Comparison of ENCODE assay signal across 20 cellular contexts in the genomic region with DNA sequence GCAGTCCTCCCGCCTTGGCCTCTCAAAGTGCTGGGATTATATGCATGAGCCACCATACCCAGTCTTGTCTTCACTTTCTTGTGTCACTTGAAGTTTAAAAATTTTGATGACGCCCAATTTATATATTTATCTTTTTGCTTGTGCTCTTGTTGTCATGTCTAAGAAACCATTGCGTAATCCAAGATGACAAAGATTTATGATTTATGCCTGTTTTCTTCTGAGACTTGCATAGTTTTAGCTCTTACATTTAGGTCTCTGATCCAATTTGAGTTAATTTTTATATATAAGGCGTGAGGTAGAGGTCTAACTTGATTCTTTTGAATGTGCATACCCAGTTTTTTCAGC. TPM values are rescaled to one million over a fixed set of nuclear protein-coding genes. Genes with fewer than 3 reads are reported as not detected.
DNase-seq lines count a peak whose midpoint lies in the region; ATAC-seq, FAIRE-seq and TF ChIP-seq lines count a peak whose summit lies in the region.
"Had no signal": no experiment of that assay in that cellular context is flagged by ENCODE, and none has a peak within 500 bp of the region (broad histone marks: within the 10 kb centered on the region; RNA-seq: fewer than 3 reads in every experiment).

No MANE protein-coding gene starts in this region.

- no peaks in the 10 kb centered on the region for H3K9me3 Mint-ChIP-seq in CD4-positive, alpha-beta memory T cell
- H3K9me3 Mint-ChIP-seq in activated CD8-positive, alpha-beta T cell treated with anti-CD3 and anti-CD28 coated beads for 36 hours = no peaks in the 10 kb centered on the region
- H3K9me3 Mint-ChIP-seq: stimulated activated effector memory CD8-positive, alpha-beta T cell treated with anti-CD3 and anti-CD28 coated beads, Interleukin-12 subunit alpha, Interleukin-12 subunit beta, amount 100 ng/mL, for 72 hours had no signal

- DNase-seq in A549 (ENCODE audit: low read depth in 1 of 2, low spot score in 1 of 2) = no peak
- no peak for DNase-seq in CD4-positive, alpha-beta memory T cell
- DNase-seq in activated CD8-positive, alpha-beta T cell treated with anti-CD3 and anti-CD28 coated beads for 36 hours = no peak
- DNase-seq in fibroblast of villous mesenchyme (ENCODE audit: low read depth) = peak; percentile 11
- no peak for DNase-seq in NCI-H1436 (lab: John Stamatoyannopoulos, UW)
- DNase-seq: activated CD4-positive, alpha-beta T cell treated with anti-CD3 and anti-CD28 coated beads for 4 hours; activated CD8-positive, alpha-beta memory T cell treated with anti-CD3 and anti-CD28 coated beads, Interleukin-2, amount 50 U/mL, for 4 hours; aorta; DMS79 treated with DMSO at 0.1 percent for 48 hours; GOT3; left cardiac atrium; NCI-H146; NCI-H2171 treated with DMSO at 0.1 percent for 48 hours; nephron progenitor cell; Right ventricle myocardium superior had no signal

- H3K27me3 Mint-ChIP-seq in CD4-positive, alpha-beta memory T cell = no peaks in the 10 kb centered on the region
- H3K27me3 Mint-ChIP-seq in activated CD8-positive, alpha-beta T cell treated with anti-CD3 and anti-CD28 coated beads for 36 hours = no peaks in the 10 kb centered on the region

- peaks cover 11 to 35% of the 10 kb centered on the region in 2 donors for H3K36me3 Mint-ChIP-seq in CD4-positive, alpha-beta memory T cell
- peaks cover 26% of the 10 kb centered on the region for H3K36me3 Mint-ChIP-seq in activated CD8-positive, alpha-beta T cell treated with anti-CD3 and anti-CD28 coated beads for 36 hours (ENCODE audit: low read depth)

- no peak overlapping the region for H3K4me3 ChIP-seq in A549
- H3K4me3 ChIP-seq in CD4-positive, alpha-beta memory T cell (ENCODE audit: low read length in 2 of 2) = no peak overlapping the region
- no peak overlapping the region for H3K4me3 ChIP-seq in fibroblast of villous mesenchyme (ENCODE audit: low read depth, low read length)
- H3K4me3 ChIP-seq: thoracic aorta had no signal

- peak overlapping the region in 4 of 7 donors; percentile 19 to 87 (median 32) for H3K27ac Mint-ChIP-seq in CD4-positive, alpha-beta memory T cell
- H3K27ac Mint-ChIP-seq in activated CD8-positive, alpha-beta T cell treated with anti-CD3 and anti-CD28 coated beads for 36 hours = peak overlapping the region; percentile 23

- 90% methylated on average over 4 of the region's 4 CpGs for WGBS in A549 (ENCODE audit: missing lambda C conversion rate)

- H3K4me2 ChIP-seq in A549 = peak overlapping the region; percentile 10; the same call in 1 of the 3 replicates

- peaks cover 7% of the 10 kb centered on the region for H3K4me1 ChIP-seq in A549
- peaks cover 55% of the 10 kb centered on the region for H3K4me1 ChIP-seq in CD4-positive, alpha-beta memory T cell (ENCODE audit: insufficient read depth, low read length)

- peaks cover 52 to 72% (median 61%) of the 10 kb centered on the region in 4 donors for H3K4me1 Mint-ChIP-seq in CD4-positive, alpha-beta memory T cell
- peaks cover 52% of the 10 kb centered on the region for H3K4me1 Mint-ChIP-seq in activated CD8-positive, alpha-beta T cell treated with anti-CD3 and anti-CD28 coated beads for 36 hours (ENCODE audit: low read depth)
- H3K4me1 Mint-ChIP-seq: nephron progenitor cell had no signal

- TF ChIP-seq POLR2A in A549 (IDR thresholded peaks at IDR 0.05; ENCODE audit: low read length) = no peak

- H3K36me3 ChIP-seq in CD4-positive, alpha-beta memory T cell (ENCODE audit: insufficient read depth, low read length) = no peaks in the 10 kb centered on the region
- H3K36me3 ChIP-seq: thoracic aorta had no signal

- no peak for ATAC-seq in A549
- no peak for ATAC-seq in activated CD8-positive, alpha-beta T cell treated with anti-CD3 and anti-CD28 coated beads for 36 hours
- no peak for ATAC-seq in HG02759 (IDR thresholded peaks at IDR 0.05; ENCODE audit: unreplicated experiment)
- no peak for ATAC-seq in GM21515 (IDR thresholded peaks at IDR 0.05; ENCODE audit: unreplicated experiment)
- ATAC-seq: left cardiac atrium had no signal

- POLR2A ChIA-PET in A549 (lab: Yijun Ruan, JAX) = interaction anchor here (0.6 kb wide), 1 partner anchor 312 kb away, joined by 5 read pairs; no protein-coding TSS in a partner anchor
- POLR2A ChIA-PET in CD4-positive, alpha-beta memory T cell (lab: Charles Lee; ENCODE audit: partially characterized antibody) = interaction anchor here (1.2 kb wide), 1 partner anchor 19 kb away, joined by 4 read pairs; no protein-coding TSS in a partner anchor
- POLR2A ChIA-PET in activated CD8-positive, alpha-beta T cell treated with anti-CD3 and anti-CD28 coated beads for 36 hours (lab: Charles Lee) = interaction anchor here (0.9 to 1.5 kb wide), 3 partner anchors 18 to 27 kb away, joined by 3 to 6 read pairs (median 4); a partner anchor contains a TSS

- TF ChIP-seq EP300 in A549 (IDR thresholded peaks at IDR 0.05) = no peak

- no peak overlapping the region for H3K27ac ChIP-seq in A549
- no peak overlapping the region for H3K27ac ChIP-seq in CD4-positive, alpha-beta memory T cell (ENCODE audit: low read depth, low read length)
- H3K27ac ChIP-seq: thoracic aorta had no signal

- FAIRE-seq in A549 (lab: Jason Lieb, UNC) = no peak
- FAIRE-seq: GM12891 had no signal

- TF ChIP-seq RAD21 in A549 (conservative IDR thresholded peaks at IDR 0.05 in 1 of 2, IDR thresholded peaks at IDR 0.05 in 1 of 2) = no peak

- no peaks in the 10 kb centered on the region for H3K27me3 ChIP-seq in CD4-positive, alpha-beta memory T cell (ENCODE audit: insufficient read depth, low read length)

- intact Hi-C loops in CD4-positive, alpha-beta memory T cell (cut with micrococcal nuclease) = no loop called here
- intact Hi-C loops in activated CD8-positive, alpha-beta T cell treated with anti-CD3 and anti-CD28 coated beads for 36 hours (cut with micrococcal nuclease) = no loop called here

- CTCF ChIA-PET in A549 (lab: Yijun Ruan, JAX) = interaction anchor here (1.1 kb wide), 1 partner anchor 57 kb away, joined by 3 read pairs; no protein-coding TSS in a partner anchor
- CTCF ChIA-PET in CD4-positive, alpha-beta memory T cell (lab: Charles Lee; ENCODE audit: partially characterized antibody) = interaction anchor here (1.5 kb wide), 1 partner anchor 299 kb away, joined by 4 read pairs; no protein-coding TSS in a partner anchor
- CTCF ChIA-PET in activated CD8-positive, alpha-beta T cell treated with anti-CD3 and anti-CD28 coated beads for 36 hours (lab: Charles Lee) = interaction anchor here (0.6 to 2.0 kb wide), 3 partner anchors 10 to 56 kb away, joined by 3 to 6 read pairs (median 4); no protein-coding TSS in a partner anchor

- no peaks in the 10 kb centered on the region for H3K9me3 ChIP-seq in A549
- H3K9me3 ChIP-seq in CD4-positive, alpha-beta memory T cell (ENCODE audit: control insufficient read depth in 1 of 2, low read length in 2 of 2) = no peaks in the 10 kb centered on the region
- H3K9me3 ChIP-seq: thoracic aorta had no signal

- TF ChIP-seq CTCF in A549 (IDR thresholded peaks at IDR 0.05) (no peak), fibroblast of villous mesenchyme (IDR thresholded peaks at IDR 0.05; ENCODE audit: insufficient read depth, low read depth, low read length) (no peak)
- TF ChIP-seq CTCF in activated CD8-positive, alpha-beta T cell treated with anti-CD3 and anti-CD28 coated beads for 36 hours (IDR thresholded peaks at IDR 0.05) = no peak

- H3K4me3 Mint-ChIP-seq in CD4-positive, alpha-beta memory T cell = peak overlapping the region; percentile 0 to 75 (median 44)
- no peak overlapping the region for H3K4me3 Mint-ChIP-seq in activated CD8-positive, alpha-beta T cell treated with anti-CD3 and anti-CD28 coated beads for 36 hours
- H3K4me3 Mint-ChIP-seq: nephron progenitor cell; stimulated activated effector memory CD8-positive, alpha-beta T cell treated with anti-CD3 and anti-CD28 coated beads, Interleukin-12 subunit alpha, Interleukin-12 subunit beta, amount 100 ng/mL, for 72 hours had no signal

TF ChIP-seq in A549, 52 proteins besides CTCF, POLR2A, EP300 and RAD21:
- peak; percentile 74 to 84; a peak in 3 of 4 replicates for TF ChIP-seq CEBPB (IDR thresholded peaks at IDR 0.05)
- TF ChIP-seq KDM5A (IDR thresholded peaks at IDR 0.05) = no peak
TF ChIP-seq in A549: peak in this region for 1.

RNA-seq across cellular contexts. Expression of a gene that starts 18.6 kb away (rescaled TPM):
- polyA plus RNA-seq in A549 (2011; rRNA removed) (94.1 and 111 TPM in 2 replicates), A549 (2017; fragmentation: RNase III; extraction: RNeasy Plus Mini Kit Qiagen cat#74134 plus additional on column Dnase treatment) (44.8 to 46.9 TPM (median 46.3 TPM) in 3 replicates)
- polyA plus RNA-seq in A549 (2012; cell fraction: cytosol; rRNA removed) = 25.2 and 28.8 TPM in 2 replicates
- polyA plus RNA-seq in A549 (2012; cell fraction: nucleus; rRNA removed) = 42.9 and 52.2 TPM in 2 replicates
- polyA minus RNA-seq in A549 (2011; rRNA and poly(A)+ RNA removed) = 113 and 129 TPM in 2 replicates
- 100 to 1,000 TPM; 228 to 252 TPM for total RNA-seq in CD4-positive, alpha-beta memory T cell
- 100 to 1,000 TPM in 1 of 2 donors, 10 to 100 TPM in 1; 58.6 to 100 TPM for polyA plus RNA-seq in CD4-positive, alpha-beta memory T cell
- 100 to 1,000 TPM in 1 of 2 experiments, 10 to 100 TPM in 1; 99.3 to 103 TPM for total RNA-seq in activated CD8-positive, alpha-beta T cell treated with anti-CD3 and anti-CD28 coated beads for 36 hours
- total RNA-seq in fibroblast of villous mesenchyme = 64.8 and 66.0 TPM in 2 replicates
